10 cellular contexts compared by ENCODE assay signal in the genomic region with DNA sequence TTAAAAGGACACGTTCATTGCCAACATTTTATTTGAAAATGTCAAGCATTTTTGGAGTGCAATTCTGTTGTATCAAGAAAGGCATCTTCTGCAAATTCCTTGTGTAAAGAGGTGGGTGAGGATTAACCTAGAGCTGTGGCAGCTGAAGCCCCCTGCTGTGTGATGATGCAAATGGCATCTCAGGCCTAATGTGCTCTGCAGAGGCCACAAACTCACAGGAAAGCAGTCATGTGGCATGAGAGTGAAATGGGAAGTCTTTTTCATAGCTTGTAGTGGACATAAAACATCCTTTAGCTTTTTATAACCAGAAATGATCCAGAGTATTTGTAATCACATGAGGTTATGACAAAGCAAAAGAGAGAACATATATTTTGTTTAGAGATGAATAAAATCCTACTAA. TPM values are rescaled to one million over a fixed set of nuclear protein-coding genes. Genes with fewer than 3 reads are reported as not detected.
DNase-seq lines count a peak whose midpoint lies in the region; ATAC-seq and TF ChIP-seq lines count a peak whose summit lies in the region.
"Had no signal": no experiment of that assay in that cellular context is flagged by ENCODE, and none has a peak within 500 bp of the region (broad histone marks: within the 10 kb centered on the region; RNA-seq: fewer than 3 reads in every experiment).

No MANE protein-coding gene starts in this region.

- no peak overlapping the region for H2AFZ ChIP-seq in OCI-LY3 (ENCODE audit: low read depth, low read length)

- H4K20me1 ChIP-seq in OCI-LY3 (ENCODE audit: insufficient read depth, low read length) = no peaks in the 10 kb centered on the region

- no peak overlapping the region for H3K9ac ChIP-seq in OCI-LY3 (ENCODE audit: low read length)

- no peaks in the 10 kb centered on the region for H3K36me3 ChIP-seq in A673 (ENCODE audit: insufficient read depth, low read length, poor library complexity, severe bottlenecking)
- H3K36me3 ChIP-seq in OCI-LY3 (replicated peaks; ENCODE audit: low read depth, low read length) = no peaks in the 10 kb centered on the region
- H3K36me3 ChIP-seq: lower lobe of right lung had no signal

- H3K27ac ChIP-seq in A673 (ENCODE audit: low read depth, low read length, poor library complexity, severe bottlenecking) (peak overlapping the region; percentile 50), OCI-LY3 (ENCODE audit: low read length) (no peak overlapping the region)
- H3K27ac ChIP-seq: lower lobe of right lung had no signal

- H3K27me3 ChIP-seq in A673 (replicated peaks; ENCODE audit: insufficient read depth, low read depth, low read length, poor library complexity) = no peaks in the 10 kb centered on the region
- H3K27me3 ChIP-seq in OCI-LY3 (ENCODE audit: low read depth, low read length) = no peaks in the 10 kb centered on the region

- DNase-seq in A673 (ENCODE audit: low spot score) = peak; percentile 80
- peak; percentile 22 for DNase-seq in HK-2 (ENCODE audit: unreplicated experiment)
- peak in 40 of 42 donors; percentile 26 to 83 (median 56) for DNase-seq in head of caudate nucleus
- DNase-seq in sciatic nerve (ENCODE audit: low spot score) = no peak
- DNase-seq in NCI-H1694 treated with DMSO at 0.1 percent for 48 hours (lab: John Stamatoyannopoulos, UW) = no peak
- DNase-seq in NCI-H1930 (lab: John Stamatoyannopoulos, UW) = no peak
- DNase-seq: activated CD4-positive, alpha-beta T cell treated with anti-CD3 and anti-CD28 coated beads for 1 hour; lower lobe of right lung had no signal

- ATAC-seq in sciatic nerve (no peak), HG03565 (IDR thresholded peaks at IDR 0.05; ENCODE audit: unreplicated experiment) (no peak)
- ATAC-seq: lower lobe of right lung had no signal

- H3K4me2 ChIP-seq in OCI-LY3 (ENCODE audit: low read length) = no peak overlapping the region

- intact Hi-C loops in A673 (cut with micrococcal nuclease; ENCODE audit: unreplicated experiment) = no loop called here
- intact Hi-C loops in head of caudate nucleus (cut with DNase I) = loop anchor here (10.0 kb wide), 1 partner anchor 120 kb away; no protein-coding TSS in a partner anchor
- intact Hi-C loops in sciatic nerve (cut with DNase I) = no loop called here

- TF ChIP-seq CTCF in A673 (conservative IDR thresholded peaks at IDR 0.05; ENCODE audit: low read depth, low read length) = no peak
- TF ChIP-seq CTCF in OCI-LY3 (IDR thresholded peaks at IDR 0.05; ENCODE audit: low read depth, low read length) = peak; percentile 41

- POLR2A ChIA-PET in A673 (lab: Charles Lee; ENCODE audit: low non-redundant PET) = no interaction called here

- BruUV-seq in A673 (replicated peaks; lab: Mats Ljungman, UMichigan) = no TSS peak

- no peaks in the 10 kb centered on the region for H3K9me3 ChIP-seq in A673 (ENCODE audit: low read depth, low read length, poor library complexity, severe bottlenecking)
- no peaks in the 10 kb centered on the region for H3K9me3 ChIP-seq in OCI-LY3 (ENCODE audit: insufficient read depth, low read length)
- H3K9me3 ChIP-seq: lower lobe of right lung had no signal

- H3K4me3 ChIP-seq in A673 (ENCODE audit: low read depth, low read length, poor library complexity, severe bottlenecking) (no peak overlapping the region), OCI-LY3 (ENCODE audit: low read length) (no peak overlapping the region)
- H3K4me3 ChIP-seq: lower lobe of right lung had no signal

- H3K4me1 ChIP-seq in A673 (ENCODE audit: insufficient read depth, low read length, poor library complexity, severe bottlenecking) (peaks cover 35% of the 10 kb centered on the region), OCI-LY3 (ENCODE audit: low read length) (no peaks in the 10 kb centered on the region)

- CTCF ChIA-PET in A673 (lab: Charles Lee) = no interaction called here

- H3K79me2 ChIP-seq in OCI-LY3 (ENCODE audit: low read length) = no peaks in the 10 kb centered on the region

RNA-seq across cellular contexts. Expression of gene CADM2, which starts 6.4 kb away (rescaled TPM):
- total RNA-seq in A673 (2021) (3.7 and 5.3 TPM in 2 replicates), sciatic nerve (60.8 TPM)

Comparison
In these comparisons a context has a peak if more than half of its experiments do, and no peak if none do; other contexts are left out.
1. DNase-seq: peak in A673 (single experiment), HK-2 (single experiment) and head of caudate nucleus (40 of 42); none in sciatic nerve (single experiment), NCI-H1694 treated with DMSO at 0.1 percent for 48 hours (single experiment) and NCI-H1930 (0 of 2).